1 cellular context compared by ENCODE assay signal in genomic region chr16:30844346-30844670, GRCh38.
TF ChIP-seq lines count a peak whose summit lies in the region.

No MANE protein-coding gene starts in this region.

TF ChIP-seq in GM12878, 131 proteins besides CTCF, POLR2A, EP300 and RAD21:
- TF ChIP-seq, protein P1, sequence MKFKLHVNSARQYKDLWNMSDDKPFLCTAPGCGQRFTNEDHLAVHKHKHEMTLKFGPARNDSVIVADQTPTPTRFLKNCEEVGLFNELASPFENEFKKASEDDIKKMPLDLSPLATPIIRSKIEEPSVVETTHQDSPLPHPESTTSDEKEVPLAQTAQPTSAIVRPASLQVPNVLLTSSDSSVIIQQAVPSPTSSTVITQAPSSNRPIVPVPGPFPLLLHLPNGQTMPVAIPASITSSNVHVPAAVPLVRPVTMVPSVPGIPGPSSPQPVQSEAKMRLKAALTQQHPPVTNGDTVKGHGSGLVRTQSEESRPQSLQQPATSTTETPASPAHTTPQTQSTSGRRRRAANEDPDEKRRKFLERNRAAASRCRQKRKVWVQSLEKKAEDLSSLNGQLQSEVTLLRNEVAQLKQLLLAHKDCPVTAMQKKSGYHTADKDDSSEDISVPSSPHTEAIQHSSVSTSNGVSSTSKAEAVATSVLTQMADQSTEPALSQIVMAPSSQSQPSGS (IDR thresholded peaks at IDR 0.05; ENCODE audit: low read length) = no peak
- TF ChIP-seq PBX3 (IDR thresholded peaks at IDR 0.05; ENCODE audit: insufficient replicate concordance, low read depth, low read length) (no peak), IKZF2 (IDR thresholded peaks at IDR 0.05) (no peak), MXI1 (IDR thresholded peaks at IDR 0.05; ENCODE audit: low read depth, low read length) (no peak), POLR2AphosphoS2 (IDR thresholded peaks at IDR 0.05; ENCODE audit: low read depth, low read length) (no peak), RCOR1 (conservative IDR thresholded peaks at IDR 0.05; ENCODE audit: low read depth, low read length) (no peak), MYC (IDR thresholded peaks at IDR 0.05; ENCODE audit: insufficient read depth, insufficient read length, insufficient replicate concordance, low read length, severe bottlenecking) (no peak), LARP7 (IDR thresholded peaks at IDR 0.05) (no peak), FOXK2 (IDR thresholded peaks at IDR 0.05) (no peak)
- TF ChIP-seq, protein P2, sequence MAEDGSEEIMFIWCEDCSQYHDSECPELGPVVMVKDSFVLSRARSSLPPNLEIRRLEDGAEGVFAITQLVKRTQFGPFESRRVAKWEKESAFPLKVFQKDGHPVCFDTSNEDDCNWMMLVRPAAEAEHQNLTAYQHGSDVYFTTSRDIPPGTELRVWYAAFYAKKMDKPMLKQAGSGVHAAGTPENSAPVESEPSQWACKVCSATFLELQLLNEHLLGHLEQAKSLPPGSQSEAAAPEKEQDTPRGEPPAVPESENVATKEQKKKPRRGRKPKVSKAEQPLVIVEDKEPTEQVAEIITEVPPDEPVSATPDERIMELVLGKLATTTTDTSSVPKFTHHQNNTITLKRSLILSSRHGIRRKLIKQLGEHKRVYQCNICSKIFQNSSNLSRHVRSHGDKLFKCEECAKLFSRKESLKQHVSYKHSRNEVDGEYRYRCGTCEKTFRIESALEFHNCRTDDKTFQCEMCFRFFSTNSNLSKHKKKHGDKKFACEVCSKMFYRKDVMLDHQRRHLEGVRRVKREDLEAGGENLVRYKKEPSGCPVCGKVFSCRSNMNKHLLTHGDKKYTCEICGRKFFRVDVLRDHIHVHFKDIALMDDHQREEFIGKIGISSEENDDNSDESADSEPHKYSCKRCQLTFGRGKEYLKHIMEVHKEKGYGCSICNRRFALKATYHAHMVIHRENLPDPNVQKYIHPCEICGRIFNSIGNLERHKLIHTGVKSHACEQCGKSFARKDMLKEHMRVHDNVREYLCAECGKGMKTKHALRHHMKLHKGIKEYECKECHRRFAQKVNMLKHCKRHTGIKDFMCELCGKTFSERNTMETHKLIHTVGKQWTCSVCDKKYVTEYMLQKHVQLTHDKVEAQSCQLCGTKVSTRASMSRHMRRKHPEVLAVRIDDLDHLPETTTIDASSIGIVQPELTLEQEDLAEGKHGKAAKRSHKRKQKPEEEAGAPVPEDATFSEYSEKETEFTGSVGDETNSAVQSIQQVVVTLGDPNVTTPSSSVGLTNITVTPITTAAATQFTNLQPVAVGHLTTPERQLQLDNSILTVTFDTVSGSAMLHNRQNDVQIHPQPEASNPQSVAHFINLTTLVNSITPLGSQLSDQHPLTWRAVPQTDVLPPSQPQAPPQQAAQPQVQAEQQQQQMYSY (CRISPR knock-in tag; IDR thresholded peaks at IDR 0.05) = no peak
